In genomic region chr1:153358691-153358975, GRCh38 we compare ENCODE assay signal across 29 cellular contexts. TPM values are rescaled to one million over a fixed set of nuclear protein-coding genes. Genes with fewer than 3 reads are reported as not detected.
DNase-seq lines count a peak whose midpoint lies in the region; ATAC-seq and TF ChIP-seq lines count a peak whose summit lies in the region.
"Had no signal": no experiment of that assay in that cellular context is flagged by ENCODE, and none has a peak within 500 bp of the region (broad histone marks: within the 10 kb centered on the region; RNA-seq: fewer than 3 reads in every experiment).

No MANE protein-coding gene starts in this region.

- no peaks in the 10 kb centered on the region for H3K79me2 ChIP-seq in KMS-11 (ENCODE audit: insufficient read depth, low read depth)
- H3K79me2 ChIP-seq in mammary epithelial cell (ENCODE audit: insufficient read depth, low read length): no peaks in the 10 kb centered on the region

- in situ Hi-C loops in mammary epithelial cell (cut with MboI; ENCODE audit: low sequenced_read_pairs in 2 of 2) (loop anchor here (5.0 to 10.0 kb wide), 2 partner anchors 46 to 134 kb away; no protein-coding TSS in a partner anchor), ACHN (cut with HindIII; ENCODE audit: low pct_ligation_motif_present, low pct_unique_long_range_greater_than_20kb, low sequenced_read_pairs) (loop anchor here (10.0 kb wide), 2 partner anchors 46 to 136 kb away; no protein-coding TSS in a partner anchor)

- peaks cover 0 to 9% (median 0%) of the 10 kb centered on the region in 5 donors for H3K27me3 Mint-ChIP-seq in naive thymus-derived CD4-positive, alpha-beta T cell

- intact Hi-C loops in mammary epithelial cell (cut with micrococcal nuclease) (loop anchor here (10.0 kb wide), 1 partner anchor 626 kb away; the partner anchor contains the start of gene RAB13), left lung (cut with DNase I) (no loop called here)
- intact Hi-C loops in naive thymus-derived CD4-positive, alpha-beta T cell (cut with micrococcal nuclease): loop anchor here in 1 of 2 donors (10.0 kb wide), 1 partner anchor 276 kb away; the partner anchor contains the start of gene CHTOP

- H2AFZ ChIP-seq in KMS-11 (ENCODE audit: low read depth) (no peak overlapping the region), mammary epithelial cell (ENCODE audit: low read depth, low read length) (no peak overlapping the region)

- H3K36me3 ChIP-seq in KMS-11 (ENCODE audit: insufficient read depth) (no peaks in the 10 kb centered on the region), mammary epithelial cell (ENCODE audit: insufficient read depth, low read length) (no peaks in the 10 kb centered on the region), left lung (peaks cover 0 to 26% of the 10 kb centered on the region in 2 donors), suprapubic skin (no peaks in the 10 kb centered on the region)
- H3K36me3 ChIP-seq in naive thymus-derived CD4-positive, alpha-beta T cell (ENCODE audit: control insufficient read depth in 2 of 3, insufficient read depth in 3 of 3, low read length in 3 of 3): no peaks in the 10 kb centered on the region
- H3K36me3 ChIP-seq: HAP-1, sigmoid colon, uterus had no signal

- H3K4me2 ChIP-seq in KMS-11 (no peak overlapping the region), mammary epithelial cell (ENCODE audit: insufficient read depth, low read depth, low read length) (peak overlapping the region; percentile 34)

- peaks cover 0 to 6% (median 0%) of the 10 kb centered on the region in 5 donors for H3K36me3 Mint-ChIP-seq in naive thymus-derived CD4-positive, alpha-beta T cell
- H3K36me3 Mint-ChIP-seq: activated CD8-positive, alpha-beta memory T cell treated with anti-CD3 and anti-CD28 coated beads, Interleukin-2, amount 10 ng/mL, durations not matched to agents 7 days and 5 days had no signal

- H3K4me3 ChIP-seq in KMS-11 (IDR thresholded peaks at IDR 0.05; ENCODE audit: insufficient read depth, low read depth, low read length) (peak overlapping the region; percentile 17), mammary epithelial cell (replicated peaks in 1 of 3; ENCODE audit: insufficient read depth in 1 of 3, low read depth in 2 of 3, low read length in 3 of 3) (no peak overlapping the region), left lung (peak overlapping the region in 1 of 2 donors; percentile 58), suprapubic skin (no peak overlapping the region)
- H3K4me3 ChIP-seq in naive thymus-derived CD4-positive, alpha-beta T cell (ENCODE audit: low read length): no peak overlapping the region
- H3K4me3 ChIP-seq: GM12878, HAP-1, SK-N-MC, uterus had no signal

- H3K9me3 Mint-ChIP-seq in naive thymus-derived CD4-positive, alpha-beta T cell: no peaks in the 10 kb centered on the region
- H3K9me3 Mint-ChIP-seq: activated CD4-positive, alpha-beta T cell treated with anti-CD3 and anti-CD28 coated beads, Interleukin-2, amount 10 ng/mL, durations not matched to agents 7 days and 5 days; activated naive CD4-positive, alpha-beta T cell treated with anti-CD3 and anti-CD28 coated beads for 36 hours; nephron had no signal

- POLR2A ChIA-PET in naive thymus-derived CD4-positive, alpha-beta T cell (lab: Charles Lee): no interaction called here

- H3K4me1 ChIP-seq in KMS-11 (ENCODE audit: low read depth, poor library complexity, severe bottlenecking) (peaks cover 6% of the 10 kb centered on the region), mammary epithelial cell (ENCODE audit: insufficient read depth, low read length) (peaks cover 22% of the 10 kb centered on the region), left lung (peaks cover 0 to 62% of the 10 kb centered on the region in 2 donors), suprapubic skin (peaks cover 27% of the 10 kb centered on the region)
- H3K4me1 ChIP-seq in naive thymus-derived CD4-positive, alpha-beta T cell (ENCODE audit: control insufficient read depth in 2 of 2, insufficient read depth in 2 of 2, low read length in 2 of 2): peaks cover 0 to 16% of the 10 kb centered on the region in 2 donors
- H3K4me1 ChIP-seq: HAP-1, sigmoid colon, uterus had no signal

- dilution Hi-C loops in mammary epithelial cell (cut with HindIII; ENCODE audit: low sequenced_read_pairs): loop anchor here (5.0 to 10.0 kb wide), 3 partner anchors 49 to 396 kb away; no protein-coding TSS in a partner anchor

- H3K27me3 ChIP-seq in KMS-11 (ENCODE audit: insufficient read depth, low read depth): no peaks in the 10 kb centered on the region
- no peaks in the 10 kb centered on the region for H3K27me3 ChIP-seq in mammary epithelial cell (ENCODE audit: insufficient read depth, low read length)
- H3K27me3 ChIP-seq in left lung: no peaks in the 10 kb centered on the region
- no peaks in the 10 kb centered on the region for H3K27me3 ChIP-seq in suprapubic skin
- no peaks in the 10 kb centered on the region for H3K27me3 ChIP-seq in naive thymus-derived CD4-positive, alpha-beta T cell (ENCODE audit: control insufficient read depth in 2 of 2, insufficient read depth in 2 of 2, low read length in 2 of 2)
- H3K27me3 ChIP-seq: sigmoid colon, uterus had no signal

- TF ChIP-seq POLR2A in suprapubic skin (IDR thresholded peaks at IDR 0.05): no peak

- peak overlapping the region in 1 of 10 donors; percentile 60 for H3K4me3 Mint-ChIP-seq in naive thymus-derived CD4-positive, alpha-beta T cell
- H3K4me3 Mint-ChIP-seq: activated CD4-positive, alpha-beta T cell treated with anti-CD3 and anti-CD28 coated beads, Interleukin-2, amount 10 ng/mL, durations not matched to agents 7 days and 5 days; activated CD8-positive, alpha-beta memory T cell treated with anti-CD3 and anti-CD28 coated beads, Interleukin-2, amount 10 ng/mL, durations not matched to agents 7 days and 5 days; activated naive CD4-positive, alpha-beta T cell treated with anti-CD3 and anti-CD28 coated beads for 36 hours; nephron had no signal

- H3K27ac ChIP-seq in KMS-11: no peak overlapping the region
- no peak overlapping the region for H3K27ac ChIP-seq in mammary epithelial cell (ENCODE audit: insufficient read depth, low read depth, low read length)
- peak overlapping the region; percentile 19 to 94 for H3K27ac ChIP-seq in left lung
- no peak overlapping the region for H3K27ac ChIP-seq in suprapubic skin
- no peak overlapping the region for H3K27ac ChIP-seq in naive thymus-derived CD4-positive, alpha-beta T cell (ENCODE audit: low read depth, low read length)
- H3K27ac ChIP-seq: SK-N-MC, uterus had no signal

- H4K20me1 ChIP-seq in KMS-11 (ENCODE audit: insufficient read depth) (no peaks in the 10 kb centered on the region), mammary epithelial cell (ENCODE audit: insufficient read depth, low read length) (no peaks in the 10 kb centered on the region)

- CTCF ChIA-PET in mammary epithelial cell (lab: Charles Lee; ENCODE audit: low non-redundant PET): no interaction called here
- CTCF ChIA-PET in naive thymus-derived CD4-positive, alpha-beta T cell (lab: Charles Lee): no interaction called here

- no peaks in the 10 kb centered on the region for H3K9me3 ChIP-seq in mammary epithelial cell (replicated peaks; ENCODE audit: insufficient read depth, low read length)
- no peaks in the 10 kb centered on the region for H3K9me3 ChIP-seq in left lung
- no peaks in the 10 kb centered on the region for H3K9me3 ChIP-seq in suprapubic skin
- no peaks in the 10 kb centered on the region for H3K9me3 ChIP-seq in naive thymus-derived CD4-positive, alpha-beta T cell (ENCODE audit: control insufficient read depth in 2 of 3, low read length in 3 of 3)
- H3K9me3 ChIP-seq: HAP-1, sigmoid colon, uterus had no signal

- H3K27ac Mint-ChIP-seq in naive thymus-derived CD4-positive, alpha-beta T cell: peak overlapping the region in 1 of 9 donors; percentile 41
- H3K27ac Mint-ChIP-seq: activated CD4-positive, alpha-beta T cell treated with anti-CD3 and anti-CD28 coated beads, Interleukin-2, amount 10 ng/mL, durations not matched to agents 7 days and 5 days; activated CD8-positive, alpha-beta memory T cell treated with anti-CD3 and anti-CD28 coated beads, Interleukin-2, amount 10 ng/mL, durations not matched to agents 7 days and 5 days; activated naive CD4-positive, alpha-beta T cell treated with anti-CD3 and anti-CD28 coated beads for 36 hours; nephron had no signal

- no peak for ATAC-seq in left lung
- no peak for ATAC-seq in naive thymus-derived CD4-positive, alpha-beta T cell
- ATAC-seq: activated CD8-positive, alpha-beta memory T cell treated with anti-CD3 and anti-CD28 coated beads, Interleukin-2, amount 10 ng/mL, durations not matched to agents 7 days and 5 days; GM12878; left cardiac atrium had no signal

- H3K9ac ChIP-seq in KMS-11: no peak overlapping the region
- H3K9ac ChIP-seq in mammary epithelial cell (ENCODE audit: insufficient read depth, low read length): no peak overlapping the region

- TF ChIP-seq EP300 in suprapubic skin (IDR thresholded peaks at IDR 0.05): no peak

- DNase-seq in mammary epithelial cell (no peak), left lung (no peak), suprapubic skin (ENCODE audit: low spot score in 2 of 2) (peak; percentile 45 to 50), NCI-H1105 treated with DMSO at 0.1 percent for 48 hours (lab: John Stamatoyannopoulos, UW) (no peak), ACHN (no peak), NCI-H2171 treated with DMSO at 0.1 percent for 48 hours (lab: John Stamatoyannopoulos, UW) (no peak)
- no peak for DNase-seq in naive thymus-derived CD4-positive, alpha-beta T cell
- DNase-seq: activated CD4-positive, alpha-beta T cell treated with anti-CD3 and anti-CD28 coated beads, Interleukin-2, amount 10 ng/mL, durations not matched to agents 7 days and 5 days; activated CD8-positive, alpha-beta memory T cell treated with anti-CD3 and anti-CD28 coated beads, Interleukin-2, amount 10 ng/mL, durations not matched to agents 7 days and 5 days; activated naive CD4-positive, alpha-beta T cell treated with anti-CD3 and anti-CD28 coated beads for 36 hours; amygdala; C1 segment of cervical spinal cord; dermis blood vessel endothelial cell; left cardiac atrium; midbrain; NCI-H187; NCI-H748 treated with DMSO at 0.1 percent for 48 hours; RPMI8226; sigmoid colon; uterus had no signal

- TF ChIP-seq CTCF in KMS-11 (conservative IDR thresholded peaks at IDR 0.05; ENCODE audit: low read depth, low read length): no peak
- no peak for TF ChIP-seq CTCF in mammary epithelial cell (conservative IDR thresholded peaks at IDR 0.05 in 1 of 2, IDR thresholded peaks at IDR 0.05 in 1 of 2; ENCODE audit: extremely low read depth in 1 of 2, insufficient read depth in 1 of 2, low read depth in 1 of 2, low read length in 2 of 2)
- TF ChIP-seq CTCF in left lung (IDR thresholded peaks at IDR 0.05): no peak
- TF ChIP-seq CTCF in suprapubic skin (IDR thresholded peaks at IDR 0.05): no peak

- no TSS peak for BruUV-seq in mammary epithelial cell (replicated peaks; lab: Mats Ljungman, UMichigan)

- H3K4me1 Mint-ChIP-seq in naive thymus-derived CD4-positive, alpha-beta T cell: peaks cover 15 to 26% (median 24%) of the 10 kb centered on the region in 7 donors
- H3K4me1 Mint-ChIP-seq: nephron had no signal

- WGBS in mammary epithelial cell (ENCODE audit: low coverage, missing lambda C conversion rate): 100% methylated on average over 1 of the region's 3 CpGs
- WGBS in suprapubic skin: 83% methylated on average over 3 of the region's 3 CpGs

RNA-seq across cellular contexts. Expression of gene S100A9, which starts 1.0 kb away (rescaled TPM):
- 100 to 1,000 TPM in 1 of 2 donors, 10 to 100 TPM in 1; 95.5 to 606 TPM for total RNA-seq in mammary epithelial cell
- 694 TPM for polyA plus RNA-seq in mammary epithelial cell
- 47.9 TPM for polyA minus RNA-seq in mammary epithelial cell
- total RNA-seq in left lung: 1,000 to 10,000 TPM in 1 of 2 donors, 100 to 1,000 TPM in 1; 193 to 1,552 TPM
- total RNA-seq in suprapubic skin: 10 to 100 TPM; 11.0 to 95.4 (median 51.1) TPM
- total RNA-seq in naive thymus-derived CD4-positive, alpha-beta T cell: 1,000 to 10,000 TPM in 1 of 5 experiments, 100 to 1,000 TPM in 1, 1 to 10 TPM in 2, not detected in 1; 8.3 to 2,269 (median 103) TPM
- 10 to 100 TPM in 1 of 2 donors, 1 to 10 TPM in 1; 9.0 to 22.8 TPM for polyA plus RNA-seq in naive thymus-derived CD4-positive, alpha-beta T cell
- total RNA-seq: activated CD8-positive, alpha-beta memory T cell treated with anti-CD3 and anti-CD28 coated beads, Interleukin-2, amount 10 ng/mL, durations not matched to agents 7 days and 5 days; endothelial cell of umbilical vein; fibroblast of villous mesenchyme; T-helper 2 cell treated with Interferon-gamma antibody and Interleukin-4, amounts not matched to agents 100 ng/mL and 5 ng/mL, for 36 hours had no signal
- polyA plus RNA-seq: AG04450, endothelial cell of umbilical vein had no signal

RNA-seq across cellular contexts. Expression of gene PGLYRP4, which starts 10.0 kb away (rescaled TPM):
- total RNA-seq in mammary epithelial cell: under 1 TPM; 0.17 to 0.87 TPM
- 0.11 TPM for polyA plus RNA-seq in mammary epithelial cell
- not detected for polyA minus RNA-seq in mammary epithelial cell
- not detected for total RNA-seq in left lung
- 10 to 100 TPM; 13.0 to 35.0 (median 21.2) TPM for total RNA-seq in suprapubic skin
- not detected for total RNA-seq in naive thymus-derived CD4-positive, alpha-beta T cell
- not detected for polyA plus RNA-seq in naive thymus-derived CD4-positive, alpha-beta T cell
- total RNA-seq: activated CD4-positive, alpha-beta T cell treated with anti-CD3 and anti-CD28 coated beads, Interleukin-2, amount 10 ng/mL, durations not matched to agents 7 days and 5 days; activated CD8-positive, alpha-beta memory T cell treated with anti-CD3 and anti-CD28 coated beads, Interleukin-2, amount 10 ng/mL, durations not matched to agents 7 days and 5 days; activated naive CD4-positive, alpha-beta T cell treated with anti-CD3 and anti-CD28 coated beads for 36 hours; dermis blood vessel endothelial cell; endothelial cell of umbilical vein; fibroblast of villous mesenchyme; left cardiac atrium; sigmoid colon; T-helper 2 cell treated with Interferon-gamma antibody and Interleukin-4, amounts not matched to agents 100 ng/mL and 5 ng/mL, for 36 hours; uterus had no signal
- polyA plus RNA-seq: AG04450, endothelial cell of umbilical vein had no signal

RNA-seq across cellular contexts. Expression of gene S100A12, which starts 16.8 kb away (rescaled TPM):
- under 1 TPM in 1 of 2 donors, not detected in 1; 0.66 TPM for total RNA-seq in mammary epithelial cell
- 1.0 TPM for polyA plus RNA-seq in mammary epithelial cell
- polyA minus RNA-seq in mammary epithelial cell: not detected
- 100 to 1,000 TPM in 1 of 2 donors, 10 to 100 TPM in 1; 12.1 to 178 TPM for total RNA-seq in left lung
- total RNA-seq in suprapubic skin: not detected
- 100 to 1,000 TPM in 1 of 5 experiments, 10 to 100 TPM in 1, not detected in 3; 22.0 to 179 TPM for total RNA-seq in naive thymus-derived CD4-positive, alpha-beta T cell
- not detected for polyA plus RNA-seq in naive thymus-derived CD4-positive, alpha-beta T cell
- total RNA-seq: activated CD4-positive, alpha-beta T cell treated with anti-CD3 and anti-CD28 coated beads, Interleukin-2, amount 10 ng/mL, durations not matched to agents 7 days and 5 days; activated CD8-positive, alpha-beta memory T cell treated with anti-CD3 and anti-CD28 coated beads, Interleukin-2, amount 10 ng/mL, durations not matched to agents 7 days and 5 days; activated naive CD4-positive, alpha-beta T cell treated with anti-CD3 and anti-CD28 coated beads for 36 hours; dermis blood vessel endothelial cell; endothelial cell of umbilical vein; fibroblast of villous mesenchyme; GM12878; sigmoid colon; T-helper 2 cell treated with Interferon-gamma antibody and Interleukin-4, amounts not matched to agents 100 ng/mL and 5 ng/mL, for 36 hours had no signal
- polyA plus RNA-seq: AG04450, endothelial cell of umbilical vein, GM12878 had no signal

RNA-seq across cellular contexts. Expression of gene S100A8, which starts 32.2 kb away (rescaled TPM):
- 100 to 1,000 TPM in 1 of 2 donors, 1 to 10 TPM in 1; 4.0 to 363 TPM for total RNA-seq in mammary epithelial cell
- 133 TPM for polyA plus RNA-seq in mammary epithelial cell
- 9.8 TPM for polyA minus RNA-seq in mammary epithelial cell
- 1,000 to 10,000 TPM in 1 of 2 donors, 10 to 100 TPM in 1; 97.7 to 1,365 TPM for total RNA-seq in left lung
- 10 to 100 TPM in 3 of 4 donors, 1 to 10 TPM in 1; 5.7 to 38.4 (median 19.5) TPM for total RNA-seq in suprapubic skin
- total RNA-seq in naive thymus-derived CD4-positive, alpha-beta T cell: 1,000 to 10,000 TPM in 1 of 5 experiments, 100 to 1,000 TPM in 1, 1 to 10 TPM in 2, not detected in 1; 1.3 to 1,624 (median 61.2) TPM
- polyA plus RNA-seq in naive thymus-derived CD4-positive, alpha-beta T cell: 10 to 100 TPM in 1 of 2 donors, 1 to 10 TPM in 1; 1.7 to 10.8 TPM
- total RNA-seq: activated CD4-positive, alpha-beta T cell treated with anti-CD3 and anti-CD28 coated beads, Interleukin-2, amount 10 ng/mL, durations not matched to agents 7 days and 5 days; activated CD8-positive, alpha-beta memory T cell treated with anti-CD3 and anti-CD28 coated beads, Interleukin-2, amount 10 ng/mL, durations not matched to agents 7 days and 5 days; activated naive CD4-positive, alpha-beta T cell treated with anti-CD3 and anti-CD28 coated beads for 36 hours; dermis blood vessel endothelial cell; endothelial cell of umbilical vein; fibroblast of villous mesenchyme; GM12878; T-helper 2 cell treated with Interferon-gamma antibody and Interleukin-4, amounts not matched to agents 100 ng/mL and 5 ng/mL, for 36 hours had no signal
- polyA plus RNA-seq: AG04450, endothelial cell of umbilical vein had no signal

RNA-seq across cellular contexts. Expression of gene PGLYRP3, which starts 45.9 kb away (rescaled TPM):
- total RNA-seq in mammary epithelial cell (1 to 10 TPM in 1 of 2 donors, not detected in 1; 1.8 TPM), left lung (not detected), suprapubic skin (10 to 100 TPM; 34.2 to 72.1 (median 55.3) TPM)
- polyA plus RNA-seq in mammary epithelial cell: 0.25 TPM
- polyA minus RNA-seq in mammary epithelial cell: not detected
- total RNA-seq in naive thymus-derived CD4-positive, alpha-beta T cell: not detected
- polyA plus RNA-seq in naive thymus-derived CD4-positive, alpha-beta T cell: not detected
- total RNA-seq: activated CD4-positive, alpha-beta T cell treated with anti-CD3 and anti-CD28 coated beads, Interleukin-2, amount 10 ng/mL, durations not matched to agents 7 days and 5 days; activated CD8-positive, alpha-beta memory T cell treated with anti-CD3 and anti-CD28 coated beads, Interleukin-2, amount 10 ng/mL, durations not matched to agents 7 days and 5 days; activated naive CD4-positive, alpha-beta T cell treated with anti-CD3 and anti-CD28 coated beads for 36 hours; dermis blood vessel endothelial cell; endothelial cell of umbilical vein; fibroblast of villous mesenchyme; GM12878; left cardiac atrium; sigmoid colon; T-helper 2 cell treated with Interferon-gamma antibody and Interleukin-4, amounts not matched to agents 100 ng/mL and 5 ng/mL, for 36 hours; uterus had no signal
- polyA plus RNA-seq: AG04450, endothelial cell of umbilical vein had no signal

Comparison
In these comparisons a context has a peak if more than half of its experiments do, and no peak if none do; other contexts are left out.
1. H3K27ac ChIP-seq: peak in left lung (2 of 2); none in KMS-11 (single experiment), mammary epithelial cell (single experiment), suprapubic skin (single experiment) and naive thymus-derived CD4-positive, alpha-beta T cell (single experiment).
2. DNase-seq: peak in suprapubic skin (2 of 2); none in mammary epithelial cell (single experiment), left lung (0 of 2), NCI-H1105 treated with DMSO at 0.1 percent for 48 hours (single experiment), ACHN (single experiment), NCI-H2171 treated with DMSO at 0.1 percent for 48 hours (single experiment) and naive thymus-derived CD4-positive, alpha-beta T cell (0 of 9).
3. RNA of gene PGLYRP4, which starts 10.0 kb away (total RNA-seq): 13.0 to 35.0 TPM in suprapubic skin; 0.17 to 0.87 TPM in mammary epithelial cell, not detected in left lung and not detected in naive thymus-derived CD4-positive, alpha-beta T cell; every median in the first group is over 4 times any median in the second.